ENCODE assay signal across 8 cellular contexts in genomic region chr1:201254625-201255469, GRCh38. TPM values are rescaled to one million over a fixed set of nuclear protein-coding genes. Genes with fewer than 3 reads are reported as not detected.
DNase-seq lines count a peak whose midpoint lies in the region; ATAC-seq and TF ChIP-seq lines count a peak whose summit lies in the region.

No MANE protein-coding gene starts in this region.

- no peaks in the 10 kb centered on the region for H3K36me3 Mint-ChIP-seq in T-cell

- H3K4me1 Mint-ChIP-seq in T-cell, result peaks cover 0 to 3% (median 0%) of the 10 kb centered on the region in 3 donors

- ATAC-seq in T-cell (replicated peaks in 1 of 4) (peak in 2 of 4 experiments; percentile 50 to 61), GM21447 (IDR thresholded peaks at IDR 0.05; ENCODE audit: unreplicated experiment) (no peak), HG03139 (IDR thresholded peaks at IDR 0.05; ENCODE audit: unreplicated experiment) (no peak)

- peaks cover 6 to 15% of the 10 kb centered on the region in 2 donors for H3K27me3 Mint-ChIP-seq in T-cell

- POLR2A ChIA-PET in T-cell (lab: Charles Lee), result no interaction called here

- DNase-seq in DMS53 (lab: John Stamatoyannopoulos, UW), result peak; percentile 78
- peak; percentile 73 for DNase-seq in HT-29 (ENCODE audit: low spot score)
- DNase-seq in T-cell, result peak in 28 of 34 experiments; percentile 11 to 62 (median 41)
- DNase-seq in ascending aorta (ENCODE audit: low spot score in 2 of 2), result no peak
- peak; percentile 98 for DNase-seq in iPS-NIHi11 (ENCODE audit: low spot score)
- peak; percentile 45 to 74 (median 45) for DNase-seq in stimulated activated CD4-positive, alpha-beta T cell treated with anti-CD3 and anti-CD28 coated beads, Interleukin-12 subunit alpha, Interleukin-12 subunit beta, amount 100 ng/mL, for 48 hours (ENCODE audit: low read depth in 2 of 3, low spot score in 1 of 3)

- H3K4me3 Mint-ChIP-seq in T-cell, result no peak overlapping the region

- H3K36me3 ChIP-seq in ascending aorta, result no peaks in the 10 kb centered on the region

- H3K27me3 ChIP-seq in ascending aorta, result peaks cover 2% of the 10 kb centered on the region

- H3K27ac Mint-ChIP-seq in T-cell, result no peak overlapping the region

- intact Hi-C loops in ascending aorta (cut with DNase I), result loop anchor here (2.0 to 10.0 kb wide), 2 partner anchors 108 to 260 kb away; no protein-coding TSS in a partner anchor

- H3K4me1 ChIP-seq in ascending aorta, result no peaks in the 10 kb centered on the region

- H3K4me3 ChIP-seq in ascending aorta, result no peak overlapping the region

- H3K9me3 Mint-ChIP-seq in T-cell, result no peaks in the 10 kb centered on the region

- H3K27ac ChIP-seq in ascending aorta, result no peak overlapping the region

- peak; percentile 80 to 94 (median 86) for TF ChIP-seq CTCF in ascending aorta (IDR thresholded peaks at IDR 0.05)

- H3K9me3 ChIP-seq in ascending aorta, result no peaks in the 10 kb centered on the region

- CTCF ChIA-PET in T-cell (lab: Charles Lee), result interaction anchor here (0.6 to 0.7 kb wide), 3 partner anchors 110 to 319 kb away, joined by 3 read pairs; no protein-coding TSS in a partner anchor

RNA-seq across cellular contexts. Expression of gene PKP1, which starts 28.5 kb away (rescaled TPM):
- 0.43 and 1.2 TPM in 2 replicates for total RNA-seq in HT-29 (2014; rRNA removed; shearing (Covaris generic))
- under 1 TPM in 3 of 5 donors, not detected in 2; 0.03 to 0.06 (median 0.06) TPM for total RNA-seq in T-cell
- not detected for total RNA-seq in ascending aorta

Comparison
In these comparisons a context has a peak if more than half of its experiments do, and no peak if none do; other contexts are left out.
1. DNase-seq: peak in DMS53 (single experiment), HT-29 (single experiment), T-cell (28 of 34), iPS-NIHi11 (single experiment) and stimulated activated CD4-positive, alpha-beta T cell treated with anti-CD3 and anti-CD28 coated beads, Interleukin-12 subunit alpha, Interleukin-12 subunit beta, amount 100 ng/mL, for 48 hours (3 of 3); none in ascending aorta (0 of 2).